ENCODE assay signal across 11 cellular contexts in the genomic region with DNA sequence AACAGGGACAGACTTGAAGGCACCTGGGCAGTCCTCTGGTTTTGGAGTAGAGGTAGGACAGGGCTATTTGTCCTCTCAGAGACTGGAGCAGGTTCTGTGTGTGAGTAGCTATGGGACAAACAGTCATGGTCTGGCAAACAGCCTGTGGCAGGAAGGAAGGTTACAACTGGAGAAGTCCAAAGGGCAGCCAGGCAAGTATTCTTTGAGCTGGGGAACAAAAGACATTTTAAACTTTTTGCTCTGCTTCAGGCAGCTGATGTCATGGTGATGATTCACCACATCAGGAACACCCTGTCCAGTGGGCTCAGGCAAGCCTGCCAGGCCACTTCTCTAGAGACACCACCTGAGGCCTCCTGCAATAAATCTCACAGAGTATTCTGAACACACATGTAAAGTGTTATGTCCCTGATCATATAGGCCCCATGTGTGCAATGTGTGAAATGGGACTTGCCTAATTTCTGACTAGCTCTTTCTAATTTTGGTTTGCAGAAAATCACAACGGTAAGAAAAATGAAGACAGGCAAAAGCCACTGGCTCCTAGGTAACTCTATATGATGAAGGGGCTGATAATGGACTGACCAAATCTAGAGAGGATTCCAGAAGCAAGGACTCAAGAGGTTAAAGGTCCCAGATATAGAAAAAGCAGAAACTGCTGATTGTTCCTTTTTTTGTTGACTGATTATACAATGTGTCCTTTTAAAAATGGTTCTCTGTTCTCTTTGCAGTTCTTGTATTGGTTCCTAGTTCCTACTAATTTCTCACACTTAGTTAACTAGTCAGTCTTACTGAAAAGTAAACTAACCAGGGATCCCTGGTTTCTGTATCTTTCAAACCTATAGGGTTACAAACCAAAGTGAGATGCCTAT. TPM values are rescaled to one million over a fixed set of nuclear protein-coding genes. Genes with fewer than 3 reads are reported as not detected.
DNase-seq lines count a peak whose midpoint lies in the region; ATAC-seq, FAIRE-seq and TF ChIP-seq lines count a peak whose summit lies in the region.
"Not testable (repeated sequence)": the region's sequence is repeated elsewhere in the genome, so short reads cannot be mapped to it uniquely, and the experiment has no call there.
"Had no signal": no experiment of that assay in that cellular context is flagged by ENCODE, and none has a peak within 500 bp of the region (broad histone marks: within the 10 kb centered on the region; RNA-seq: fewer than 3 reads in every experiment).

No MANE protein-coding gene starts in this region.

- WGBS in K562 (ENCODE audit: insufficient coverage, low coverage, missing lambda C conversion rate) = 8% methylated on average over 1 of the region's 1 CpG
- WGBS in thyroid gland, 2 donors = 81 to 90% methylated on average over 1 of the region's 1 CpG

- TF ChIP-seq RAD21 in K562 (CRISPR knock-in tag; conservative IDR thresholded peaks at IDR 0.05 in 1 of 2, IDR thresholded peaks at IDR 0.05 in 1 of 2) = not testable (repeated sequence)

- H3K9me3 Mint-ChIP-seq in Calu3 (ENCODE audit: low read depth, unreplicated experiment); T-cell; osteocyte (ENCODE audit: unreplicated experiment): not testable (repeated sequence)

- in situ Hi-C loops in K562 (cut with MboI) = loop anchor here (25.0 kb wide), 1 partner anchor 763 kb away; no protein-coding TSS in a partner anchor

- TF ChIP-seq CTCF in Calu3 (IDR thresholded peaks at IDR 0.05; ENCODE audit: unreplicated experiment); K562 (IDR thresholded peaks at IDR 0.05 in 2 of 3, conservative IDR thresholded peaks at IDR 0.05 in 1 of 3; ENCODE audit: insufficient read depth in 2 of 3, low read depth in 1 of 3, low read length in 3 of 3); fibroblast of mammary gland (conservative IDR thresholded peaks at IDR 0.05; ENCODE audit: control insufficient read depth, insufficient read depth, low read depth, low read length); osteocyte (IDR thresholded peaks at IDR 0.05); thyroid gland (IDR thresholded peaks at IDR 0.05): not testable (repeated sequence)

- not testable (repeated sequence) for H3K9me3 ChIP-seq in K562 (replicated peaks; ENCODE audit: control insufficient read depth, insufficient read depth, low read depth, low read length); thyroid gland

- H3K36me3 Mint-ChIP-seq in Calu3 (ENCODE audit: insufficient read depth, unreplicated experiment) = not testable (repeated sequence)
- H3K36me3 Mint-ChIP-seq in T-cell (peaks cover 51% of the 10 kb centered on the region), osteocyte (ENCODE audit: unreplicated experiment) (peaks cover 12% of the 10 kb centered on the region)

- peak overlapping the region; percentile 14 for H3K4me3 Mint-ChIP-seq in Calu3 (ENCODE audit: low read depth, unreplicated experiment)
- not testable (repeated sequence) for H3K4me3 Mint-ChIP-seq in T-cell; osteocyte (ENCODE audit: unreplicated experiment)

- not testable (repeated sequence) for H2AFZ ChIP-seq in K562 (ENCODE audit: low read depth, low read length)

- not testable (repeated sequence) for FAIRE-seq in K562 (lab: Jason Lieb, UNC)

- not testable (repeated sequence) for H3K79me2 ChIP-seq in K562 (ENCODE audit: control insufficient read depth, insufficient read depth, low read length)

- H3K27ac ChIP-seq in K562 (ENCODE audit: extremely low read depth, low read depth, low read length); thyroid gland: not testable (repeated sequence)

- H3K36me3 ChIP-seq in K562 (ENCODE audit: control insufficient read depth, insufficient read depth, low read length); thyroid gland: not testable (repeated sequence)

- not testable (repeated sequence) for H3K4me1 ChIP-seq in K562 (replicated peaks in 1 of 2; ENCODE audit: control insufficient read depth in 2 of 2, insufficient read depth in 2 of 2, low read length in 2 of 2); thyroid gland

- H3K27ac Mint-ChIP-seq in Calu3 (ENCODE audit: unreplicated experiment) = peak overlapping the region; percentile 4
- peak overlapping the region; percentile 65 to 84 for H3K27ac Mint-ChIP-seq in T-cell
- H3K27ac Mint-ChIP-seq in osteocyte (ENCODE audit: unreplicated experiment) = peak overlapping the region; percentile 34

- DNase-seq in Calu3 = peak; percentile 66
- peak; percentile 76 for DNase-seq in LoVo (ENCODE audit: low spot score)
- not testable (repeated sequence) for DNase-seq in T-cell; K562 (ENCODE audit: extremely low read depth in 1 of 4, low spot score in 3 of 4); osteocyte (ENCODE audit: extremely low spot score, unreplicated experiment)
- DNase-seq in fibroblast of mammary gland (ENCODE audit: low read depth) = peak; percentile 85
- peak; percentile 87 for DNase-seq in kidney tubule cell (ENCODE audit: low spot score)
- DNase-seq in thyroid gland = peak; percentile 8 to 9

- not testable (repeated sequence) for H4K20me1 ChIP-seq in K562 (replicated peaks; ENCODE audit: control insufficient read depth, insufficient read depth, low read length)

- not testable (repeated sequence) for TF ChIP-seq EP300 in K562 (IDR thresholded peaks at IDR 0.05; ENCODE audit: low read length)

- ATAC-seq in T-cell (replicated peaks in 1 of 4); K562: not testable (repeated sequence)

- POLR2A ChIA-PET in T-cell (lab: Charles Lee); K562 (lab: Yijun Ruan, JAX): not testable (repeated sequence)

- not testable (repeated sequence) for H3K4me2 ChIP-seq in K562 (ENCODE audit: insufficient read depth, low read length)

- BruUV-seq in Calu3 (replicated peaks; lab: Mats Ljungman, UMichigan); K562 (replicated peaks; lab: Mats Ljungman, UMichigan): not testable (repeated sequence)

- not testable (repeated sequence) for H3K27me3 Mint-ChIP-seq in Calu3 (ENCODE audit: unreplicated experiment); T-cell; osteocyte (ENCODE audit: unreplicated experiment)

- H3K9me1 ChIP-seq in K562 (ENCODE audit: control insufficient read depth, insufficient read depth, low read length) = not testable (repeated sequence)

- H3K4me3 ChIP-seq in K562; fibroblast of mammary gland (ENCODE audit: control insufficient read depth, low read depth, low read length); thyroid gland (replicated peaks in 1 of 3): not testable (repeated sequence)

- not testable (repeated sequence) for H3K9ac ChIP-seq in K562 (ENCODE audit: insufficient read depth in 1 of 2, low read depth in 2 of 2, low read length in 2 of 2)

- not testable (repeated sequence) for TF ChIP-seq POLR2A in K562 (conservative IDR thresholded peaks at IDR 0.05); thyroid gland (IDR thresholded peaks at IDR 0.05)

- H3K27me3 ChIP-seq in K562 (ENCODE audit: control insufficient read depth in 2 of 2, insufficient read depth in 2 of 2, low read length in 2 of 2); thyroid gland: not testable (repeated sequence)

- H3K4me1 Mint-ChIP-seq in Calu3 (ENCODE audit: low read depth, unreplicated experiment) = peaks cover 38% of the 10 kb centered on the region
- H3K4me1 Mint-ChIP-seq in T-cell = peaks cover 44 to 66% (median 64%) of the 10 kb centered on the region in 3 donors
- H3K4me1 Mint-ChIP-seq in osteocyte (ENCODE audit: unreplicated experiment) = peaks cover 20% of the 10 kb centered on the region

- CTCF ChIA-PET in Calu3 (lab: Charles Lee) = interaction anchor here (0.5 kb wide), 1 partner anchor 29 kb away, joined by 3 read pairs; no protein-coding TSS in a partner anchor
- CTCF ChIA-PET in T-cell (lab: Charles Lee); K562 (lab: Yijun Ruan, JAX; ENCODE audit: low intra/inter-chr PET ratio): not testable (repeated sequence)

- intact Hi-C loops in Calu3 (cut with micrococcal nuclease; ENCODE audit: unreplicated experiment); K562 (cut with micrococcal nuclease); thyroid gland (cut with DNase I): not testable (repeated sequence)

TF ChIP-seq in K562, 482 proteins besides CTCF, POLR2A, EP300 and RAD21:
- TF ChIP-seq MAFG (tag; conservative IDR thresholded peaks at IDR 0.05) = peak; percentile 33; the same call in 1 of the 2 replicates
- peak; percentile 66 for TF ChIP-seq ZNF316 (IDR thresholded peaks at IDR 0.05)
- TF ChIP-seq C11orf30 (IDR thresholded peaks at IDR 0.05; ENCODE audit: low read depth) = peak; percentile 35; the same call in 1 of the 2 replicates

RNA-seq across cellular contexts. Expression of a gene that starts 58.7 kb away (rescaled TPM):
- total RNA-seq in Calu3 (2022) = not detected in 2 replicates
- 1 to 10 TPM in 3 of 5 donors, under 1 TPM in 2; 0.40 to 2.1 (median 2.0) TPM for total RNA-seq in T-cell
- total RNA-seq in K562 (2011; cell fraction: chromatin; rRNA removed; ENCODE audit: low replicate concordance) = not detected in 2 replicates
- total RNA-seq in K562 (2011; cell fraction: nucleolus; rRNA removed) = not detected in 2 replicates
- total RNA-seq in K562 (2011; cell fraction: nucleoplasm; rRNA removed) = not detected in 2 replicates
- not detected in 2 replicates for total RNA-seq in K562 (2014; rRNA removed)
- not detected in 2 replicates for total RNA-seq in K562 (2014; rRNA removed; fragmentation: Illumina TruSeq; extraction: Trizol)
- total RNA-seq in K562 (2015; rRNA removed; fragmentation: Illumina TruSeq; extraction: Trizol) = not detected in 2 replicates
- total RNA-seq in K562 (2021) = not detected in 2 replicates
- polyA plus RNA-seq in K562 (2011; rRNA removed) = not detected in 2 replicates
- polyA plus RNA-seq in K562 (2011; cell fraction: cytosol; rRNA removed) = not detected in 2 replicates
- not detected in 2 replicates for polyA plus RNA-seq in K562 (2011; cell fraction: nucleus; rRNA removed)
- not detected in 2 replicates for polyA plus RNA-seq in K562 (2012)
- polyA plus RNA-seq in K562 (2014; fragmentation: Illumina TruSeq; extraction: Trizol) = not detected in 2 replicates
- polyA plus RNA-seq in K562 (2014; fragmentation: Nextera tagmentation; extraction: Ambion mirVana) = not detected
- not detected in 2 replicates for polyA plus RNA-seq in K562 (2014; rRNA removed)
- not detected in 2 replicates for polyA minus RNA-seq in K562 (2011; rRNA and poly(A)+ RNA removed)
- not detected in 2 replicates for polyA minus RNA-seq in K562 (2011; cell fraction: cytosol; rRNA and poly(A)+ RNA removed)
- not detected in 2 replicates for polyA minus RNA-seq in K562 (2011; cell fraction: nucleus; rRNA and poly(A)+ RNA removed)
- not detected in 2 replicates for total RNA-seq in osteocyte
- total RNA-seq in thyroid gland = under 1 TPM in 2 of 4 donors, not detected in 2; 0.11 to 0.17 TPM
- total RNA-seq: dermis microvascular lymphatic vessel endothelial cell, H9, subcutaneous adipose tissue had no signal

Comparison
In these comparisons a context has a peak if more than half of its experiments do, and no peak if none do; other contexts are left out.
1. H3K27ac Mint-ChIP-seq: peak in every context shown above with its lines; median percentile 74 in T-cell; 34 in osteocyte; 4 in Calu3.